In genomic region chrX:10254746-10255145, GRCh38 we compare ENCODE assay signal across 14 cellular contexts.
A peak's percentile ranks its signal among the peaks of the same experiment; 100 is the strongest.
DNase-seq lines count a peak whose midpoint lies in the region; ATAC-seq, FAIRE-seq and TF ChIP-seq lines count a peak whose summit lies in the region.
"Had no signal": no experiment of that assay in that cellular context is flagged by ENCODE, and none has a peak within 500 bp of the region (broad histone marks: within the 10 kb centered on the region; RNA-seq: fewer than 3 reads in every experiment).

No MANE protein-coding gene starts in this region.

- H3K9ac ChIP-seq in mesenchymal stem cell (ENCODE audit: low read length) = no peak overlapping the region

- H3K27me3 Mint-ChIP-seq in type B pancreatic cell = no peaks in the 10 kb centered on the region
- no peaks in the 10 kb centered on the region for H3K27me3 Mint-ChIP-seq in activated T-helper 17 cell treated with anti-CD3 and anti-CD28 coated beads, Interleukin-2, amount 50 U/mL, for 72 hours
- H3K27me3 Mint-ChIP-seq: activated naive CD4-positive, alpha-beta T cell treated with anti-CD3 and anti-CD28 coated beads, Interleukin-2, amount 10 ng/mL, durations not matched to agents 7 days and 5 days; dendritic cell treated with granulocyte-macrophage colony-stimulating factor and Interleukin-4, amounts not matched to agents 40 ng/mL and 50 ng/mL, for 4 days had no signal

- no peak overlapping the region for H3K14ac ChIP-seq in mesenchymal stem cell (ENCODE audit: low read length in 2 of 2)

- H3K4me3 ChIP-seq in LNCaP clone FGC (ENCODE audit: low read depth, low read length) = no peak overlapping the region
- no peak overlapping the region for H3K4me3 ChIP-seq in bronchial epithelial cell (ENCODE audit: low read depth, low read length)
- no peak overlapping the region for H3K4me3 ChIP-seq in mesenchymal stem cell (ENCODE audit: insufficient read depth in 1 of 2, low read depth in 1 of 2, low read length in 2 of 2)

- H4K91ac ChIP-seq in mesenchymal stem cell (ENCODE audit: low read length) = no peak overlapping the region

- H3K27me3 ChIP-seq in bronchial epithelial cell (ENCODE audit: control insufficient read depth, insufficient read depth, low read length) = no peaks in the 10 kb centered on the region
- H3K27me3 ChIP-seq in mesenchymal stem cell (ENCODE audit: control insufficient read depth in 1 of 2, insufficient read depth in 1 of 2, low read length in 2 of 2) = peaks cover 0 to 7% of the 10 kb centered on the region in 2 experiments

- no peaks in the 10 kb centered on the region for H3K4me1 ChIP-seq in mesenchymal stem cell (ENCODE audit: control insufficient read depth, insufficient read depth, low read depth, low read length)

- no peak overlapping the region for H3K4me3 Mint-ChIP-seq in type B pancreatic cell
- H3K4me3 Mint-ChIP-seq in activated T-helper 17 cell treated with anti-CD3 and anti-CD28 coated beads, Interleukin-2, amount 50 U/mL, for 72 hours = no peak overlapping the region
- H3K4me3 Mint-ChIP-seq: activated naive CD4-positive, alpha-beta T cell treated with anti-CD3 and anti-CD28 coated beads, Interleukin-2, amount 10 ng/mL, durations not matched to agents 7 days and 5 days; dendritic cell treated with granulocyte-macrophage colony-stimulating factor and Interleukin-4, amounts not matched to agents 40 ng/mL and 50 ng/mL, for 4 days; natural killer cell had no signal

- no peak overlapping the region for H2BK12ac ChIP-seq in mesenchymal stem cell (ENCODE audit: low read length in 2 of 2)

- H4K8ac ChIP-seq in mesenchymal stem cell (ENCODE audit: low read length) = no peak overlapping the region

- no peaks in the 10 kb centered on the region for H3K4me1 Mint-ChIP-seq in type B pancreatic cell (ENCODE audit: unreplicated experiment)
- no peaks in the 10 kb centered on the region for H3K4me1 Mint-ChIP-seq in activated T-helper 17 cell treated with anti-CD3 and anti-CD28 coated beads, Interleukin-2, amount 50 U/mL, for 72 hours
- H3K4me1 Mint-ChIP-seq: activated naive CD4-positive, alpha-beta T cell treated with anti-CD3 and anti-CD28 coated beads, Interleukin-2, amount 10 ng/mL, durations not matched to agents 7 days and 5 days; natural killer cell had no signal

- peak; percentile 41 for TF ChIP-seq CTCF in LNCaP clone FGC (IDR thresholded peaks at IDR 0.05; ENCODE audit: control insufficient read depth, extremely low read depth, insufficient read depth)
- TF ChIP-seq CTCF in bronchial epithelial cell (IDR thresholded peaks at IDR 0.05; ENCODE audit: insufficient read depth, low read length, severe bottlenecking) = peak; percentile 27
- no peak for TF ChIP-seq CTCF in type B pancreatic cell (conservative IDR thresholded peaks at IDR 0.05)

- no peaks in the 10 kb centered on the region for H3K9me3 Mint-ChIP-seq in type B pancreatic cell
- no peaks in the 10 kb centered on the region for H3K9me3 Mint-ChIP-seq in activated T-helper 17 cell treated with anti-CD3 and anti-CD28 coated beads, Interleukin-2, amount 50 U/mL, for 72 hours
- H3K9me3 Mint-ChIP-seq: activated naive CD4-positive, alpha-beta T cell treated with anti-CD3 and anti-CD28 coated beads, Interleukin-2, amount 10 ng/mL, durations not matched to agents 7 days and 5 days; dendritic cell treated with granulocyte-macrophage colony-stimulating factor and Interleukin-4, amounts not matched to agents 40 ng/mL and 50 ng/mL, for 4 days; natural killer cell had no signal

- no peak overlapping the region for H2AFZ ChIP-seq in mesenchymal stem cell (ENCODE audit: low read depth, low read length)

- H3K9me3 ChIP-seq in mesenchymal stem cell (ENCODE audit: control insufficient read depth, low read length) = no peaks in the 10 kb centered on the region

- H3K23ac ChIP-seq in mesenchymal stem cell (ENCODE audit: low read length in 2 of 2) = no peak overlapping the region

- FAIRE-seq in bronchial epithelial cell (lab: Jason Lieb, UNC) = no peak

- DNase-seq in DMS 273 (lab: John Stamatoyannopoulos, UW; ENCODE audit: unreplicated experiment) (peak; percentile 63), LNCaP clone FGC (ENCODE audit: low read depth) (peak; percentile 10), bronchial epithelial cell (ENCODE audit: low read depth) (peak; percentile 42), mesenchymal stem cell (peak; percentile 6), T-helper 1 cell (no peak), type B pancreatic cell (ENCODE audit: extremely low spot score, unreplicated experiment) (no peak)
- DNase-seq: activated naive CD4-positive, alpha-beta T cell treated with anti-CD3 and anti-CD28 coated beads, Interleukin-2, amount 10 ng/mL, durations not matched to agents 7 days and 5 days; GDM1; H7; MM.1S; natural killer cell; stimulated activated naive CD4-positive, alpha-beta T cell had no signal

- no peaks in the 10 kb centered on the region for H3K36me3 Mint-ChIP-seq in type B pancreatic cell
- no peaks in the 10 kb centered on the region for H3K36me3 Mint-ChIP-seq in activated T-helper 17 cell treated with anti-CD3 and anti-CD28 coated beads, Interleukin-2, amount 50 U/mL, for 72 hours (ENCODE audit: low read depth)
- H3K36me3 Mint-ChIP-seq: activated naive CD4-positive, alpha-beta T cell treated with anti-CD3 and anti-CD28 coated beads, Interleukin-2, amount 10 ng/mL, durations not matched to agents 7 days and 5 days; natural killer cell had no signal

- H3K4ac ChIP-seq in mesenchymal stem cell (ENCODE audit: low read depth in 1 of 2, low read length in 2 of 2) = no peak overlapping the region

- no peak overlapping the region for H3K27ac Mint-ChIP-seq in type B pancreatic cell
- H3K27ac Mint-ChIP-seq in activated T-helper 17 cell treated with anti-CD3 and anti-CD28 coated beads, Interleukin-2, amount 50 U/mL, for 72 hours = no peak overlapping the region
- H3K27ac Mint-ChIP-seq: activated naive CD4-positive, alpha-beta T cell treated with anti-CD3 and anti-CD28 coated beads, Interleukin-2, amount 10 ng/mL, durations not matched to agents 7 days and 5 days; dendritic cell treated with granulocyte-macrophage colony-stimulating factor and Interleukin-4, amounts not matched to agents 40 ng/mL and 50 ng/mL, for 4 days; natural killer cell had no signal

- H2BK5ac ChIP-seq in mesenchymal stem cell (ENCODE audit: low read depth, low read length, poor library complexity, severe bottlenecking) = no peak overlapping the region

- H2AK5ac ChIP-seq in mesenchymal stem cell (ENCODE audit: low read length, severe bottlenecking) = no peak overlapping the region

- H3K27ac ChIP-seq in mesenchymal stem cell (ENCODE audit: low read length, poor library complexity, severe bottlenecking) = no peak overlapping the region

- no peak overlapping the region for H2BK15ac ChIP-seq in mesenchymal stem cell (ENCODE audit: low read depth, poor library complexity, severe bottlenecking)

- H3K36me3 ChIP-seq in bronchial epithelial cell (ENCODE audit: control insufficient read depth, insufficient read depth, low read length) (no peaks in the 10 kb centered on the region), mesenchymal stem cell (ENCODE audit: control insufficient read depth in 1 of 2, insufficient read depth in 2 of 2, low read depth in 1 of 2, low read length in 2 of 2) (no peaks in the 10 kb centered on the region)

- 100% methylated on average over 1 of the region's 2 CpGs for WGBS in mesenchymal stem cell

- H3K4me2 ChIP-seq in mesenchymal stem cell (ENCODE audit: low read length, poor library complexity, severe bottlenecking) = no peak overlapping the region

- no peak for ATAC-seq in activated T-helper 17 cell treated with anti-CD3 and anti-CD28 coated beads, Interleukin-2, amount 50 U/mL, for 72 hours (replicated peaks)
- ATAC-seq: natural killer cell had no signal

- no peak overlapping the region for H3K18ac ChIP-seq in mesenchymal stem cell (ENCODE audit: low read depth in 1 of 2, low read length in 2 of 2)

- H2BK120ac ChIP-seq in mesenchymal stem cell (ENCODE audit: low read depth, low read length) = no peak overlapping the region

- no peaks in the 10 kb centered on the region for H3K79me1 ChIP-seq in mesenchymal stem cell (replicated peaks; ENCODE audit: low read length, poor library complexity, severe bottlenecking)

Comparison
In these comparisons a context has a peak if more than half of its experiments do, and no peak if none do; other contexts are left out.
1. DNase-seq: peak in DMS 273 (single experiment), LNCaP clone FGC (single experiment), bronchial epithelial cell (single experiment) and mesenchymal stem cell (single experiment); none in T-helper 1 cell (0 of 5) and type B pancreatic cell (single experiment).